Comparison of ENCODE assay signal across 21 cellular contexts in the genomic region with DNA sequence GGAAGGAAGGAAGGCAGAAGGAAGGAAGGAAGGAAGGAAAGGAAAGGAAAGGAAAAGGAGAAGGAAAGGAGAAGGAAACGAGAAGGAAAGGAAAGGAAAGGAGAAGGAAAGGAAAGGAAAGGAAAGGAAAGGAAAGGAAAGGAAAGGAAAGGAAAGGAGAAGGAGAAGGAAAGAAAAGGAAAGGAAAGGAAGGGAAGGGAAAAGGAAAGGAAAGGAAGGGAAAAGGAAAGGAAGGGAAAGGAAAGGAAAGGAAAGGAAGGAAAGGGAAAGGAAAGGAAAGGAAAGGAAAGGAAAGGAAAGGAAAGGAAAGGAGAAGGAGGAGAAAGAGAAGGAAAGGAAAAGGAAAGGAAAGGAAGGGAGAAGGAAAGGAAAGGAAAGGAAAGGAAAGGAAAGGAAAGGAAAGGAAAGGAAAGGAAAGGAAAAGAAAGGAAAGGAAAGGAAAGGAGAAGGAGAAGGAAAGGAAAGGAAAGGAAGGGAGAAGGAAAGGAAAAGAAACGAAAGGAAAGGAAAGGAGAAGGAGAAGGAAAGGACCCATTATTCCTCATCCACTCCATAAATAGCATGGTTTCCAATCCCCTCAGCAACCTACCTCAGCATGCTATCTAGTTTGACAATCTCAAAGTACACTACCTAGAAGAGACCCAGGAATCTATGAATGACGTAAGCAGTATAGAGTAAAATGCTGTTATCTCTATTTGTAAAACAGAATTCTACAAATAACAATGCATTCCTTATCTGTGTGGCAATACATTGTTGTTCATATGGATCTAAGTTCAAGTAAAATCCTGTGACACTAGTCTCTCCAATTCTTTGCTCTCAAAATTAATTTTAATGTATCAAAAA.
A peak's percentile ranks its signal among the peaks of the same experiment; 100 is the strongest.
DNase-seq lines count a peak whose midpoint lies in the region; ATAC-seq, FAIRE-seq and TF ChIP-seq lines count a peak whose summit lies in the region.
"Had no signal": no experiment of that assay in that cellular context is flagged by ENCODE, and none has a peak within 500 bp of the region (broad histone marks: within the 10 kb centered on the region; RNA-seq: fewer than 3 reads in every experiment).

No MANE protein-coding gene starts in this region.

- H4K20me1 ChIP-seq in K562 (replicated peaks; ENCODE audit: control insufficient read depth, insufficient read depth, low read length) = no peaks in the 10 kb centered on the region

- no peak for TF ChIP-seq EP300 in K562 (IDR thresholded peaks at IDR 0.05; ENCODE audit: low read length)

- no peak for TF ChIP-seq RAD21 in K562 (CRISPR knock-in tag; conservative IDR thresholded peaks at IDR 0.05 in 1 of 2, IDR thresholded peaks at IDR 0.05 in 1 of 2)

- FAIRE-seq in GM12891 (lab: Jason Lieb, UNC) = peak; percentile 28
- no peak for FAIRE-seq in K562 (lab: Jason Lieb, UNC)
- FAIRE-seq: A204.1, D721Med, G401.6, GM12892, GM18507 had no signal

- H3K4me3 ChIP-seq in Caco-2 (ENCODE audit: low read depth, low read length) = no peak overlapping the region
- H3K4me3 ChIP-seq in K562 = no peak overlapping the region
- H3K4me3 ChIP-seq in trophoblast cell (ENCODE audit: low read depth, low read length) = no peak overlapping the region

- POLR2A ChIA-PET in Caco-2 (lab: Charles Lee) = no interaction called here
- POLR2A ChIA-PET in K562 (lab: Yijun Ruan, JAX) = no interaction called here

- no peak overlapping the region for H2BK12ac ChIP-seq in trophoblast cell (ENCODE audit: low read length)

- H3K27me3 ChIP-seq in Caco-2 (replicated peaks; ENCODE audit: control insufficient read depth, insufficient read depth, low read length) (no peaks in the 10 kb centered on the region), K562 (ENCODE audit: control insufficient read depth in 2 of 2, insufficient read depth in 2 of 2, low read length in 2 of 2) (no peaks in the 10 kb centered on the region), trophoblast cell (ENCODE audit: insufficient read depth, low read length) (no peaks in the 10 kb centered on the region)
- H3K27me3 ChIP-seq: BE2C had no signal

- in situ Hi-C loops in K562 (cut with MboI) = no loop called here

- 49% methylated on average over 2 of the region's 3 CpGs for WGBS in K562 (ENCODE audit: insufficient coverage, low coverage, missing lambda C conversion rate)
- no CpG with 5 or more reads among the region's 3 CpGs for whole genome bisulfite sequencing in trophoblast cell (ENCODE audit: extremely low coverage, insufficient coverage, insufficient read length)

- no TSS peak for BruUV-seq in Caco-2 (replicated peaks; lab: Mats Ljungman, UMichigan)
- no TSS peak for BruUV-seq in K562 (replicated peaks; lab: Mats Ljungman, UMichigan)

- H3K9me3 ChIP-seq in Caco-2 = no peaks in the 10 kb centered on the region
- no peaks in the 10 kb centered on the region for H3K9me3 ChIP-seq in K562 (replicated peaks; ENCODE audit: control insufficient read depth, insufficient read depth, low read depth, low read length)
- no peaks in the 10 kb centered on the region for H3K9me3 ChIP-seq in trophoblast cell (ENCODE audit: insufficient read depth, low read depth, low read length)
- H3K9me3 ChIP-seq: BE2C had no signal

- no peak overlapping the region for H2BK5ac ChIP-seq in trophoblast cell (ENCODE audit: low read depth, low read length, poor library complexity)

- H3K4ac ChIP-seq in trophoblast cell (ENCODE audit: low read depth, low read length) = no peak overlapping the region

- CTCF ChIA-PET in Caco-2 (lab: Charles Lee) = no interaction called here
- CTCF ChIA-PET in K562 (lab: Yijun Ruan, JAX; ENCODE audit: low intra/inter-chr PET ratio) = no interaction called here

- peaks cover 20% of the 10 kb centered on the region for H3K4me1 ChIP-seq in Caco-2
- H3K4me1 ChIP-seq in K562 (replicated peaks in 1 of 2; ENCODE audit: control insufficient read depth in 2 of 2, insufficient read depth in 2 of 2, low read length in 2 of 2) = no peaks in the 10 kb centered on the region
- H3K4me1 ChIP-seq in trophoblast cell (ENCODE audit: control insufficient read depth in 1 of 2, insufficient read depth in 2 of 2, low read length in 2 of 2) = no peaks in the 10 kb centered on the region
- H3K4me1 ChIP-seq: BE2C had no signal

- no peak overlapping the region for H2BK120ac ChIP-seq in trophoblast cell (ENCODE audit: insufficient read depth, low read length, poor library complexity)

- H2AFZ ChIP-seq in K562 (ENCODE audit: low read depth, low read length) = no peak overlapping the region
- no peak overlapping the region for H2AFZ ChIP-seq in trophoblast cell (ENCODE audit: insufficient read depth, low read length, poor library complexity)

- H3K36me3 ChIP-seq in Caco-2 (ENCODE audit: control insufficient read depth, insufficient read depth, low read length) (no peaks in the 10 kb centered on the region), K562 (ENCODE audit: control insufficient read depth, insufficient read depth, low read length) (peaks cover 19% of the 10 kb centered on the region), trophoblast cell (ENCODE audit: control insufficient read depth in 1 of 2, insufficient read depth in 2 of 2, low read length in 2 of 2) (no peaks in the 10 kb centered on the region)
- H3K36me3 ChIP-seq: BE2C had no signal

- H3K23ac ChIP-seq in trophoblast cell (ENCODE audit: low read length) = no peak overlapping the region

- TF ChIP-seq CTCF in Caco-2 (IDR thresholded peaks at IDR 0.05; ENCODE audit: insufficient read depth in 1 of 2, low read depth in 1 of 2, low read length in 1 of 2, severe bottlenecking in 1 of 2, unreplicated experiment in 1 of 2) (no peak), K562 (IDR thresholded peaks at IDR 0.05 in 2 of 3, conservative IDR thresholded peaks at IDR 0.05 in 1 of 3; ENCODE audit: insufficient read depth in 2 of 3, low read depth in 1 of 3, low read length in 3 of 3) (no peak)

- no peak overlapping the region for H4K12ac ChIP-seq in trophoblast cell (ENCODE audit: low read depth, low read length)

- DNase-seq in Caco-2 (peak in 1 of 2 experiments; percentile 24), GM12891 (ENCODE audit: insufficient read length, low spot score) (no peak), K562 (ENCODE audit: extremely low read depth in 1 of 4, low spot score in 3 of 4) (no peak), trophoblast cell (peak; percentile 2 to 59), SK-N-DZ (ENCODE audit: low spot score) (no peak)
- DNase-seq in activated effector memory CD4-positive, alpha-beta T cell treated with anti-CD3 and anti-CD28 coated beads, Interleukin-2, amount 50 U/mL, for 16 hours = no peak
- DNase-seq: ACHN; BE2C; C1 segment of cervical spinal cord; CD4-positive, CD25-positive, alpha-beta regulatory T cell; CD8-positive, alpha-beta memory T cell; COR-L47; GOT3; H7; IMR-90; KBM-7 had no signal

- TF ChIP-seq POLR2A in GM12891 (IDR thresholded peaks at IDR 0.05; ENCODE audit: low read depth, low read length) (no peak), K562 (conservative IDR thresholded peaks at IDR 0.05) (no peak)

- peaks cover 23% of the 10 kb centered on the region for H3K4me1 Mint-ChIP-seq in Caco-2 (ENCODE audit: low read depth, unreplicated experiment)

- no peak for ATAC-seq in K562

- H4K8ac ChIP-seq in trophoblast cell (ENCODE audit: low read depth, low read length) = no peak overlapping the region

- H3K4me2 ChIP-seq in K562 (ENCODE audit: insufficient read depth, low read length) (no peak overlapping the region), trophoblast cell (ENCODE audit: low read length) (no peak overlapping the region)

- H3K27ac Mint-ChIP-seq in Caco-2 (ENCODE audit: unreplicated experiment) = peak overlapping the region; percentile 89

- H3K4me3 Mint-ChIP-seq in Caco-2 (ENCODE audit: unreplicated experiment) = peak overlapping the region; percentile 50
- H3K4me3 Mint-ChIP-seq: CD4-positive, CD25-positive, alpha-beta regulatory T cell had no signal

- H3K9me3 Mint-ChIP-seq in Caco-2 (ENCODE audit: unreplicated experiment) = no peaks in the 10 kb centered on the region
- H3K9me3 Mint-ChIP-seq: CD4-positive, CD25-positive, alpha-beta regulatory T cell; CD8-positive, alpha-beta memory T cell had no signal

- H3K79me2 ChIP-seq in K562 (ENCODE audit: control insufficient read depth, insufficient read depth, low read length) (no peaks in the 10 kb centered on the region), trophoblast cell (ENCODE audit: control insufficient read depth, insufficient read depth, low read length, poor library complexity) (no peaks in the 10 kb centered on the region)

- H3K27ac ChIP-seq in K562 (ENCODE audit: extremely low read depth, low read depth, low read length) (no peak overlapping the region), trophoblast cell (ENCODE audit: low read depth, low read length) (no peak overlapping the region)

- H3K9ac ChIP-seq in K562 (ENCODE audit: insufficient read depth in 1 of 2, low read depth in 2 of 2, low read length in 2 of 2) = no peak overlapping the region
- H3K9ac ChIP-seq in trophoblast cell (ENCODE audit: low read length) = no peak overlapping the region

- intact Hi-C loops in Caco-2 (cut with micrococcal nuclease; ENCODE audit: unreplicated experiment) (loop anchor here (1.0 to 10.0 kb wide), 2 partner anchors 16 to 209 kb away; partner anchors contain the start of gene LRBA), K562 (cut with micrococcal nuclease) (no loop called here)

- peaks cover 14% of the 10 kb centered on the region for H3K36me3 Mint-ChIP-seq in Caco-2 (ENCODE audit: insufficient read depth, unreplicated experiment)

- no peak overlapping the region for H4K91ac ChIP-seq in trophoblast cell (ENCODE audit: low read depth, low read length)

- H3K18ac ChIP-seq in trophoblast cell (ENCODE audit: low read length) = no peak overlapping the region

- no peaks in the 10 kb centered on the region for H3K79me1 ChIP-seq in trophoblast cell (ENCODE audit: low read length)

- no peak overlapping the region for H3K14ac ChIP-seq in trophoblast cell (ENCODE audit: low read length)

- H3K27me3 Mint-ChIP-seq in Caco-2 (ENCODE audit: insufficient read depth, unreplicated experiment) = no peaks in the 10 kb centered on the region
- H3K27me3 Mint-ChIP-seq: CD4-positive, CD25-positive, alpha-beta regulatory T cell; CD8-positive, alpha-beta memory T cell had no signal

- no peaks in the 10 kb centered on the region for H3K9me1 ChIP-seq in K562 (ENCODE audit: control insufficient read depth, insufficient read depth, low read length)

- no peak overlapping the region for H2AK5ac ChIP-seq in trophoblast cell (ENCODE audit: low read length)

TF ChIP-seq in GM12891, 5 proteins besides CTCF, POLR2A, EP300 and RAD21 (continues in another document):
- TF ChIP-seq POU2F2 (IDR thresholded peaks at IDR 0.05; ENCODE audit: low read depth, low read length) (no peak), TAF1 (IDR thresholded peaks at IDR 0.05; ENCODE audit: low read depth, low read length) (no peak), SPI1 (IDR thresholded peaks at IDR 0.05; ENCODE audit: low read depth, low read length) (no peak), PAX5 (IDR thresholded peaks at IDR 0.05; ENCODE audit: insufficient read depth, low read length, severe bottlenecking) (no peak)

TF ChIP-seq in K562, 482 proteins besides CTCF, POLR2A, EP300 and RAD21 (continues in another document):
- TF ChIP-seq JUNB (CRISPR knock-in tag; conservative IDR thresholded peaks at IDR 0.05) = no peak

Comparison
In these comparisons a context has a peak if more than half of its experiments do, and no peak if none do; other contexts are left out.
1. DNase-seq: peak in trophoblast cell (2 of 2); none in GM12891 (single experiment), K562 (0 of 4), activated effector memory CD4-positive, alpha-beta T cell treated with anti-CD3 and anti-CD28 coated beads, Interleukin-2, amount 50 U/mL, for 16 hours (single experiment) and SK-N-DZ (single experiment).